Comparison of ENCODE assay signal across 26 cellular contexts in genomic region chr2:213288913-213289700, GRCh38. TPM values are rescaled to one million over a fixed set of nuclear protein-coding genes. Genes with fewer than 3 reads are reported as not detected.
A peak's percentile ranks its signal among the peaks of the same experiment; 100 is the strongest.
DNase-seq lines count a peak whose midpoint lies in the region; ATAC-seq and TF ChIP-seq lines count a peak whose summit lies in the region.
"Had no signal": no experiment of that assay in that cellular context is flagged by ENCODE, and none has a peak within 500 bp of the region (broad histone marks: within the 10 kb centered on the region; RNA-seq: fewer than 3 reads in every experiment).

No MANE protein-coding gene starts in this region.

- no peak overlapping the region for H2BK5ac ChIP-seq in IMR-90 (ENCODE audit: low read depth, low read length, poor library complexity, severe bottlenecking)

- no peak overlapping the region for H4K5ac ChIP-seq in IMR-90 (ENCODE audit: low read depth, low read length)

- ATAC-seq in IMR-90 (ENCODE audit: low read depth) (no peak), natural killer cell (no peak)
- ATAC-seq: left lobe of liver had no signal

- H3K23ac ChIP-seq in IMR-90 (ENCODE audit: low read depth, low read length) = no peak overlapping the region

- peaks cover 14 to 21% of the 10 kb centered on the region in 2 experiments for H3K79me1 ChIP-seq in IMR-90 (ENCODE audit: low read depth in 1 of 2, low read length in 2 of 2)

- H3K4me1 ChIP-seq in IMR-90 (ENCODE audit: control insufficient read depth, insufficient read depth, low read length) (no peaks in the 10 kb centered on the region), breast epithelium (peaks cover 0 to 7% of the 10 kb centered on the region in 2 donors)
- H3K4me1 ChIP-seq: ascending aorta, colonic mucosa had no signal

- no peak overlapping the region for H2AK9ac ChIP-seq in IMR-90 (replicated peaks; ENCODE audit: low read depth, low read length, poor library complexity)

- no peaks in the 10 kb centered on the region for H3K9me1 ChIP-seq in IMR-90 (ENCODE audit: insufficient read depth, low read length)

- H3K4me1 Mint-ChIP-seq in brain (peaks cover 66% of the 10 kb centered on the region), natural killer cell (peaks cover 23 to 31% of the 10 kb centered on the region in 2 donors)
- H3K4me1 Mint-ChIP-seq in activated CD4-positive, alpha-beta T cell treated with anti-CD3 and anti-CD28 coated beads, Interleukin-2, amount 10 ng/mL, durations not matched to agents 7 days and 5 days = peaks cover 16% of the 10 kb centered on the region

- no peak overlapping the region for H3K4ac ChIP-seq in IMR-90 (ENCODE audit: low read depth, low read length)

- H3K27ac ChIP-seq in IMR-90 (ENCODE audit: insufficient read depth, low read length) (no peak overlapping the region), breast epithelium (no peak overlapping the region)
- H3K27ac ChIP-seq: ascending aorta, colonic mucosa, uterus, VCaP had no signal

- H4K91ac ChIP-seq in IMR-90 (ENCODE audit: insufficient read depth, low read depth, low read length) = no peak overlapping the region

- in situ Hi-C loops in Caki2 (cut with HindIII; ENCODE audit: low pct_unique_long_range_greater_than_20kb, low sequenced_read_pairs) (no loop called here), IMR-90 (cut with MboI; ENCODE audit: low sequenced_read_pairs) (no loop called here)

- H3K27ac Mint-ChIP-seq in brain (peak overlapping the region in 3 of 5 experiments; percentile 34 to 64 (median 52)), natural killer cell (no peak overlapping the region)
- H3K27ac Mint-ChIP-seq in activated CD4-positive, alpha-beta T cell treated with anti-CD3 and anti-CD28 coated beads, Interleukin-2, amount 10 ng/mL, durations not matched to agents 7 days and 5 days = no peak overlapping the region
- H3K27ac Mint-ChIP-seq: activated CD4-positive, alpha-beta memory T cell treated with anti-CD3 and anti-CD28 coated beads for 36 hours; CD4-positive, alpha-beta memory T cell; mesothelial cell of epicardium had no signal

- dilution Hi-C loops in IMR-90 (cut with HindIII; ENCODE audit: low sequenced_read_pairs, unreplicated experiment) = no loop called here

- no peak overlapping the region for H2AFZ ChIP-seq in IMR-90 (replicated peaks; ENCODE audit: low read length, poor library complexity)

- peaks cover 0 to 2% (median 0%) of the 10 kb centered on the region in 5 experiments for H3K9me3 Mint-ChIP-seq in brain
- no peaks in the 10 kb centered on the region for H3K9me3 Mint-ChIP-seq in activated CD4-positive, alpha-beta T cell treated with anti-CD3 and anti-CD28 coated beads, Interleukin-2, amount 10 ng/mL, durations not matched to agents 7 days and 5 days
- no peaks in the 10 kb centered on the region for H3K9me3 Mint-ChIP-seq in natural killer cell
- H3K9me3 Mint-ChIP-seq: activated CD4-positive, alpha-beta memory T cell treated with anti-CD3 and anti-CD28 coated beads for 36 hours; CD4-positive, alpha-beta memory T cell; mesothelial cell of epicardium had no signal

- TF ChIP-seq CTCF in IMR-90 (conservative IDR thresholded peaks at IDR 0.05; ENCODE audit: low read depth, low read length) = no peak
- TF ChIP-seq CTCF in brain (conservative IDR thresholded peaks at IDR 0.05) = no peak
- TF ChIP-seq CTCF in natural killer cell (IDR thresholded peaks at IDR 0.05) = no peak
- no peak for TF ChIP-seq CTCF in breast epithelium (IDR thresholded peaks at IDR 0.05)

- H4K20me1 ChIP-seq in IMR-90 (ENCODE audit: insufficient read depth, low read length) = no peaks in the 10 kb centered on the region

- DNase-seq in Caki2 (ENCODE audit: low read depth) = peak; percentile 23
- peak; percentile 8 for DNase-seq in IMR-90
- DNase-seq in kidney tubule cell (ENCODE audit: low spot score) = peak; percentile 76
- no peak for DNase-seq in activated CD4-positive, alpha-beta T cell treated with anti-CD3 and anti-CD28 coated beads, Interleukin-2, amount 10 ng/mL, durations not matched to agents 7 days and 5 days
- DNase-seq in natural killer cell = no peak
- DNase-seq in breast epithelium (ENCODE audit: low spot score in 2 of 2) = no peak
- DNase-seq in retina = no peak
- DNase-seq: activated CD4-positive, alpha-beta memory T cell treated with anti-CD3 and anti-CD28 coated beads for 36 hours; activated naive CD4-positive, alpha-beta T cell treated with Interleukin-2 at 50 U/mL for 16 hours; activated T-cell treated with anti-CD3 and anti-CD28 coated beads for 4 hours; CD4-positive, alpha-beta memory T cell; colonic mucosa; DND-41; foreskin fibroblast; hippocampal formation; NCI-H524 treated with DMSO at 0.1 percent for 48 hours; Right ventricle myocardium superior; stimulated activated CD4-positive, alpha-beta T cell treated with anti-CD3 and anti-CD28 coated beads, Interleukin-12 subunit alpha, Interleukin-12 subunit beta, amount 100 ng/mL, for 4 hours; stimulated activated CD8-positive, alpha-beta memory T cell treated with anti-CD3 and anti-CD28 coated beads, Interleukin-4, amount 100 ng/mL, for 48 hours; T-helper 1 cell; uterus had no signal

- no TSS peak for BruUV-seq in IMR-90 (replicated peaks; lab: Mats Ljungman, UMichigan)

- H3K56ac ChIP-seq in IMR-90 (ENCODE audit: extremely low read depth, insufficient read depth, low read length) = no peak overlapping the region

- intact Hi-C loops in IMR-90 (cut with micrococcal nuclease) (no loop called here), natural killer cell (cut with micrococcal nuclease) (no loop called here), breast epithelium (cut with DNase I; ENCODE audit: low total_unique reads) (no loop called here)

- no peak overlapping the region for H3K14ac ChIP-seq in IMR-90 (replicated peaks; ENCODE audit: low read depth, low read length)

- no CpG with 5 or more reads among the region's 2 CpGs for WGBS in IMR-90 (ENCODE audit: extremely low coverage in 2 of 2, insufficient read length in 1 of 2), 2 experiments

- no peak overlapping the region for H2AK5ac ChIP-seq in IMR-90 (ENCODE audit: low read depth, low read length)

- H3K27me3 ChIP-seq in IMR-90 (ENCODE audit: control insufficient read depth, insufficient read depth, low read length) (no peaks in the 10 kb centered on the region), breast epithelium (no peaks in the 10 kb centered on the region)
- H3K27me3 ChIP-seq: ascending aorta, colonic mucosa, uterus had no signal

- H2BK20ac ChIP-seq in IMR-90 (ENCODE audit: low read depth, low read length) = no peak overlapping the region

- CTCF ChIA-PET in IMR-90 (lab: Yijun Ruan, JAX) = no interaction called here
- CTCF ChIA-PET in activated CD4-positive, alpha-beta T cell treated with anti-CD3 and anti-CD28 coated beads, Interleukin-2, amount 10 ng/mL, durations not matched to agents 7 days and 5 days (lab: Charles Lee) = no interaction called here

- H4K8ac ChIP-seq in IMR-90 (ENCODE audit: low read depth in 2 of 2, low read length in 2 of 2) = no peak overlapping the region

- TF ChIP-seq RAD21 in IMR-90 (IDR thresholded peaks at IDR 0.05; ENCODE audit: low read length) = no peak

- no peak overlapping the region for H2BK120ac ChIP-seq in IMR-90 (ENCODE audit: low read depth, low read length)

- POLR2A ChIA-PET in IMR-90 (lab: Charles Lee; ENCODE audit: unreplicated experiment) = interaction anchor here (0.7 kb wide), 1 partner anchor 854 kb away, joined by 3 read pairs; no protein-coding TSS in a partner anchor
- POLR2A ChIA-PET in activated CD4-positive, alpha-beta T cell treated with anti-CD3 and anti-CD28 coated beads, Interleukin-2, amount 10 ng/mL, durations not matched to agents 7 days and 5 days (lab: Charles Lee) = no interaction called here

- no peak for TF ChIP-seq POLR2A in IMR-90 (IDR thresholded peaks at IDR 0.05; ENCODE audit: low read depth, low read length)
- no peak for TF ChIP-seq POLR2A in breast epithelium (IDR thresholded peaks at IDR 0.05)

- H3K27me3 Mint-ChIP-seq in brain = peaks cover 4% of the 10 kb centered on the region
- H3K27me3 Mint-ChIP-seq in activated CD4-positive, alpha-beta T cell treated with anti-CD3 and anti-CD28 coated beads, Interleukin-2, amount 10 ng/mL, durations not matched to agents 7 days and 5 days = no peaks in the 10 kb centered on the region
- no peaks in the 10 kb centered on the region for H3K27me3 Mint-ChIP-seq in natural killer cell (ENCODE audit: low read depth in 2 of 2)
- H3K27me3 Mint-ChIP-seq: activated CD4-positive, alpha-beta memory T cell treated with anti-CD3 and anti-CD28 coated beads for 36 hours; CD4-positive, alpha-beta memory T cell had no signal

- H3K4me3 ChIP-seq in IMR-90 (ENCODE audit: insufficient read depth, low read depth, low read length) (no peak overlapping the region), breast epithelium (no peak overlapping the region)
- H3K4me3 ChIP-seq: ascending aorta, colonic mucosa, uterus had no signal

- no peak overlapping the region for H3K4me2 ChIP-seq in IMR-90 (ENCODE audit: low read depth, low read length)

- peak overlapping the region in 4 of 5 experiments; percentile 5 to 26 (median 20) for H3K4me3 Mint-ChIP-seq in brain
- H3K4me3 Mint-ChIP-seq in activated CD4-positive, alpha-beta T cell treated with anti-CD3 and anti-CD28 coated beads, Interleukin-2, amount 10 ng/mL, durations not matched to agents 7 days and 5 days = no peak overlapping the region
- H3K4me3 Mint-ChIP-seq in natural killer cell = no peak overlapping the region
- H3K4me3 Mint-ChIP-seq: activated CD4-positive, alpha-beta memory T cell treated with anti-CD3 and anti-CD28 coated beads for 36 hours; CD4-positive, alpha-beta memory T cell; mesothelial cell of epicardium had no signal

- H2BK15ac ChIP-seq in IMR-90 (ENCODE audit: low read depth, low read length) = no peak overlapping the region

- no peak overlapping the region for H3K9ac ChIP-seq in IMR-90 (ENCODE audit: low read depth, low read length)

- H3K9me3 ChIP-seq in IMR-90 (ENCODE audit: control insufficient read depth, insufficient read depth, low read length) = no peaks in the 10 kb centered on the region
- H3K9me3 ChIP-seq in breast epithelium = no peaks in the 10 kb centered on the region
- H3K9me3 ChIP-seq: ascending aorta, colonic mucosa, uterus had no signal

- H3K18ac ChIP-seq in IMR-90 (ENCODE audit: low read depth, low read length) = no peak overlapping the region

- H3K36me3 Mint-ChIP-seq in brain (peaks cover 45% of the 10 kb centered on the region), natural killer cell (no peaks in the 10 kb centered on the region)
- H3K36me3 Mint-ChIP-seq in activated CD4-positive, alpha-beta T cell treated with anti-CD3 and anti-CD28 coated beads, Interleukin-2, amount 10 ng/mL, durations not matched to agents 7 days and 5 days (ENCODE audit: low read depth) = no peaks in the 10 kb centered on the region
- H3K36me3 Mint-ChIP-seq: activated CD4-positive, alpha-beta memory T cell treated with anti-CD3 and anti-CD28 coated beads for 36 hours had no signal

- H3K36me3 ChIP-seq in IMR-90 (ENCODE audit: control insufficient read depth, insufficient read depth, low read length) = 0 out of 2 replicates have a peak, but pooled peaks cover 1% of the 10 kb centered on the region
- H3K36me3 ChIP-seq in breast epithelium = no peaks in the 10 kb centered on the region
- H3K36me3 ChIP-seq: colonic mucosa, uterus had no signal

RNA-seq across cellular contexts. Expression of gene SPAG16, which starts 4.8 kb away (rescaled TPM):
- 38.4 and 41.0 TPM in 2 replicates for total RNA-seq in Caki2 (2014; rRNA removed; shearing (Covaris generic); ENCODE audit: low replicate concordance)
- total RNA-seq in IMR-90 (2012; rRNA removed) (7.3 and 16.9 TPM in 2 replicates), natural killer cell (1 to 10 TPM; 3.5 to 5.8 (median 4.0) TPM), breast epithelium (10 to 100 TPM; 25.3 to 42.0 (median 41.7) TPM)
- polyA plus RNA-seq in IMR-90 (2012; rRNA removed) (12.8 and 13.5 TPM in 2 replicates), brain (ENCODE audit: insufficient read depth, low read depth, low replicate concordance) (18.5 TPM)
- polyA plus RNA-seq in IMR-90 (2012; cell fraction: cytosol; rRNA removed) = 6.3 TPM in 2 replicates
- 1.4 and 4.7 TPM in 2 replicates for polyA plus RNA-seq in IMR-90 (2012; cell fraction: nucleus; rRNA removed; ENCODE audit: low replicate concordance)
- 10 to 100 TPM; 10.6 to 10.7 TPM for total RNA-seq in activated CD4-positive, alpha-beta T cell treated with anti-CD3 and anti-CD28 coated beads, Interleukin-2, amount 10 ng/mL, durations not matched to agents 7 days and 5 days

Comparison
In these comparisons a context has a peak if more than half of its experiments do, and no peak if none do; other contexts are left out.
1. DNase-seq: peak in Caki2 (single experiment), IMR-90 (single experiment) and kidney tubule cell (single experiment); none in activated CD4-positive, alpha-beta T cell treated with anti-CD3 and anti-CD28 coated beads, Interleukin-2, amount 10 ng/mL, durations not matched to agents 7 days and 5 days (single experiment), natural killer cell (single experiment), breast epithelium (0 of 2) and retina (single experiment).
2. H3K27ac Mint-ChIP-seq: peak in brain (3 of 5); none in activated CD4-positive, alpha-beta T cell treated with anti-CD3 and anti-CD28 coated beads, Interleukin-2, amount 10 ng/mL, durations not matched to agents 7 days and 5 days (single experiment) and natural killer cell (0 of 2).
3. H3K4me3 Mint-ChIP-seq: peak in brain (4 of 5); none in activated CD4-positive, alpha-beta T cell treated with anti-CD3 and anti-CD28 coated beads, Interleukin-2, amount 10 ng/mL, durations not matched to agents 7 days and 5 days (single experiment) and natural killer cell (single experiment).